In the genomic region with DNA sequence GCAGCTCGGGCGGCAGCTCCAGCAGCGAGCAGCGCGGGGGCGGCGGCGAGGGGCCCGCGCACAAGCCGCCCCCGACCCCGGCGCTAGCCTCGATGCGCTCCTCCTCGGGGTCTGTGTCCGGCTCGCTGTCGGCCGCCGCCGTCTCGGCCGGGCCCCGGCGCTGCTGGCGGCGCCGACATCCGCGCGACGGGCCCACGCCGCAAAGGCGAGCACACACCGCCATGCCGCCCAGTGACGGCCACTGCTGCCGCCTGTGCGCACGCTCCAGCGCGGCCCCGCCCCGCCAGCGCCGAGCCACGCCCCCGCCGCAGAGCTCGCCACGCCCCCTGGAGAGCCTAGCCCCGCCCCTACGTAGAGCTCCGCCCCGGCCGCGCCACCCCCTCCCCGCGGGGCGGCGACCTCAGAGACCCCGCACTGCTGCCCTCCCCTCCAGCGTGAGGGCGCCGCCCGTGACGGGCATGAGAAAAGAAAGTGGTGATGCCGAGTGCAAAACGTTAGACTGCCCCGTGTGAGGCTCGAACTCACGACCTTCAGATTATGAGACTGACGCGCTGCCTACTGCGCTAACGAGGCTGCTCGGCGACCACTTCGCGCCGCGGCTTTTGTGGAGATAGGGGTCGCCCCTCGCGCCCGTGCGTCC, we compare ENCODE assay signal across 8 cellular contexts. TPM values are rescaled to one million over a fixed set of nuclear protein-coding genes. Genes with fewer than 3 reads are reported as not detected.
DNase-seq lines count a peak whose midpoint lies in the region; ATAC-seq and TF ChIP-seq lines count a peak whose summit lies in the region.

Gene FBXO31 (minus strand): TSS at position 255 of the 640 bp plus-strand sequence. CDS start 32 bp downstream, at position 223.

- H3K36me3 Mint-ChIP-seq in activated CD4-positive, alpha-beta T cell treated with anti-CD3 and anti-CD28 coated beads, Interleukin-2, amount 10 ng/mL, durations not matched to agents 7 days and 5 days (ENCODE audit: low read depth), result peaks cover 17% of the 10 kb centered on the region

- peak within 1 kb of the TSS; percentile 88 for H3K4me3 Mint-ChIP-seq in activated CD4-positive, alpha-beta T cell treated with anti-CD3 and anti-CD28 coated beads, Interleukin-2, amount 10 ng/mL, durations not matched to agents 7 days and 5 days

- peaks cover 2% of the 10 kb centered on the region for H3K27me3 Mint-ChIP-seq in activated CD4-positive, alpha-beta T cell treated with anti-CD3 and anti-CD28 coated beads, Interleukin-2, amount 10 ng/mL, durations not matched to agents 7 days and 5 days

- peaks cover 17 to 53% of the 10 kb centered on the region in 2 donors for H3K4me1 ChIP-seq in left lung

- CTCF ChIA-PET in activated CD4-positive, alpha-beta T cell treated with anti-CD3 and anti-CD28 coated beads, Interleukin-2, amount 10 ng/mL, durations not matched to agents 7 days and 5 days (lab: Charles Lee), result interaction anchor here (1.0 to 4.3 kb wide), 6 partner anchors 10 to 395 kb away, joined by 3 to 21 read pairs (median 4); partner anchors contain the start of gene C16orf95

- no peaks in the 10 kb centered on the region for H3K9me3 ChIP-seq in left lung

- H3K4me3 ChIP-seq in AG09309 (ENCODE audit: control insufficient read depth, low read depth, low read length), result peak within 1 kb of the TSS; percentile 89
- peak within 1 kb of the TSS; percentile 61 to 62 for H3K4me3 ChIP-seq in left lung

- no peaks in the 10 kb centered on the region for H3K9me3 Mint-ChIP-seq in activated CD4-positive, alpha-beta T cell treated with anti-CD3 and anti-CD28 coated beads, Interleukin-2, amount 10 ng/mL, durations not matched to agents 7 days and 5 days

- peak; percentile 51 for ATAC-seq in GM18907 (IDR thresholded peaks at IDR 0.05; ENCODE audit: unreplicated experiment)
- peak; percentile 50 for ATAC-seq in HG03175 (IDR thresholded peaks at IDR 0.05; ENCODE audit: unreplicated experiment)
- ATAC-seq in left lung, result peak; percentile 89

- H3K27ac Mint-ChIP-seq in activated CD4-positive, alpha-beta T cell treated with anti-CD3 and anti-CD28 coated beads, Interleukin-2, amount 10 ng/mL, durations not matched to agents 7 days and 5 days, result peak within 1 kb of the TSS; percentile 97

- intact Hi-C loops in left lung (cut with DNase I), result no loop called here

- TF ChIP-seq CTCF in AG09309 (IDR thresholded peaks at IDR 0.05; ENCODE audit: control insufficient read depth, insufficient read depth, low read depth, low read length, missing control alignments) (no peak), left lung (IDR thresholded peaks at IDR 0.05) (no peak)

- H3K4me1 Mint-ChIP-seq in activated CD4-positive, alpha-beta T cell treated with anti-CD3 and anti-CD28 coated beads, Interleukin-2, amount 10 ng/mL, durations not matched to agents 7 days and 5 days, result peaks cover 63% of the 10 kb centered on the region

- no peaks in the 10 kb centered on the region for H3K36me3 ChIP-seq in left lung

- H3K27ac ChIP-seq in left lung, result peak within 1 kb of the TSS; percentile 85 to 93

- POLR2A ChIA-PET in activated CD4-positive, alpha-beta T cell treated with anti-CD3 and anti-CD28 coated beads, Interleukin-2, amount 10 ng/mL, durations not matched to agents 7 days and 5 days (lab: Charles Lee), result interaction anchor here (0.6 to 0.9 kb wide), 4 partner anchors 16 to 140 kb away, joined by 3 to 8 read pairs (median 3); partner anchors contain the start of gene C16orf95

- DNase-seq in AG09309 (ENCODE audit: low read depth), result peak; percentile 64
- DNase-seq in NCI-H510A treated with DMSO at 0.1 percent for 48 hours (lab: John Stamatoyannopoulos, UW), result peak; percentile 73
- peak; percentile 87 for DNase-seq in activated CD4-positive, alpha-beta T cell treated with anti-CD3 and anti-CD28 coated beads, Interleukin-2, amount 10 ng/mL, durations not matched to agents 7 days and 5 days
- peak; percentile 88 for DNase-seq in dedifferentiated amniotic fluid mesenchymal stem cell (ENCODE audit: extremely low spot score)
- peak; percentile 88 to 97 for DNase-seq in left lung
- DNase-seq in stimulated activated CD4-positive, alpha-beta T cell treated with anti-CD3 and anti-CD28 coated beads, Interleukin-2, amount 100 ng/mL, for 48 hours, result peak; percentile 91 to 97

- H3K27me3 ChIP-seq in left lung, result no peaks in the 10 kb centered on the region

RNA-seq across cellular contexts. Expression of gene FBXO31, which starts in this region (rescaled TPM):
- total RNA-seq in activated CD4-positive, alpha-beta T cell treated with anti-CD3 and anti-CD28 coated beads, Interleukin-2, amount 10 ng/mL, durations not matched to agents 7 days and 5 days, result 10 to 100 TPM; 27.4 to 30.6 TPM
- 10 to 100 TPM; 21.0 to 21.9 TPM for total RNA-seq in left lung

Comparison
In these comparisons a context has a peak if more than half of its experiments do, and no peak if none do; other contexts are left out.
1. Peak in every context shown above with its lines: DNase-seq, ATAC-seq, H3K4me3 ChIP-seq and H3K27ac ChIP-seq.